22 cellular contexts compared by ENCODE assay signal in genomic region chr5:137348759-137349158, GRCh38.
"Had no signal": no experiment of that assay in that cellular context is flagged by ENCODE, and none has a peak within 500 bp of the region (broad histone marks: within the 10 kb centered on the region; RNA-seq: fewer than 3 reads in every experiment).

No MANE protein-coding gene starts in this region.

- H3K36me3 Mint-ChIP-seq: immature natural killer cell; mesothelial cell of epicardium; naive thymus-derived CD8-positive, alpha-beta T cell had no signal

- H3K27ac Mint-ChIP-seq: effector memory CD8-positive, alpha-beta T cell; immature natural killer cell; mesothelial cell of epicardium; naive thymus-derived CD8-positive, alpha-beta T cell; nephron progenitor cell; stimulated activated naive CD8-positive, alpha-beta T cell treated with anti-CD3 and anti-CD28 coated beads, Interleukin-15, amount 100 ng/mL, for 72 hours had no signal

- DNase-seq: colonic mucosa; dermis blood vessel endothelial cell; effector memory CD8-positive, alpha-beta T cell; erythroblast; esophagus squamous epithelium; foreskin melanocyte; immature natural killer cell; mesenchymal stem cell; naive thymus-derived CD8-positive, alpha-beta T cell; nephron progenitor cell; psoas muscle; retina; stimulated activated CD4-positive, alpha-beta T cell treated with anti-CD3 and anti-CD28 coated beads, Interleukin-12 subunit alpha, Interleukin-12 subunit beta, amount 100 ng/mL, for 4 hours; stimulated activated CD4-positive, alpha-beta T cell treated with anti-CD3 and anti-CD28 coated beads, Interleukin-1b, Interleukin-23, amount 100 ng/mL, for 48 hours; stimulated activated CD4-positive, alpha-beta T cell treated with anti-CD3 and anti-CD28 coated beads, Interleukin-4, amount 100 ng/mL, for 1 hour; stimulated activated CD8-positive, alpha-beta memory T cell treated with anti-CD3 and anti-CD28 coated beads, Interleukin-4, amount 100 ng/mL, for 48 hours; stimulated activated naive CD4-positive, alpha-beta T cell; stimulated activated naive CD8-positive, alpha-beta T cell treated with anti-CD3 and anti-CD28 coated beads, Interleukin-15, amount 100 ng/mL, for 72 hours; thyroid gland; trophoblast cell had no signal

- H3K9me3 Mint-ChIP-seq: effector memory CD8-positive, alpha-beta T cell; mesothelial cell of epicardium; nephron progenitor cell; stimulated activated naive CD8-positive, alpha-beta T cell treated with anti-CD3 and anti-CD28 coated beads, Interleukin-15, amount 100 ng/mL, for 72 hours had no signal

- H3K4me1 Mint-ChIP-seq: immature natural killer cell; nephron progenitor cell; stimulated activated naive CD8-positive, alpha-beta T cell treated with anti-CD3 and anti-CD28 coated beads, Interleukin-15, amount 100 ng/mL, for 72 hours had no signal

- ATAC-seq: effector memory CD8-positive, alpha-beta T cell; naive thymus-derived CD8-positive, alpha-beta T cell; psoas muscle; sciatic nerve; stimulated activated naive CD8-positive, alpha-beta T cell treated with anti-CD3 and anti-CD28 coated beads, Interleukin-15, amount 100 ng/mL, for 72 hours had no signal

- H3K4me3 Mint-ChIP-seq: effector memory CD8-positive, alpha-beta T cell; immature natural killer cell; mesothelial cell of epicardium; naive thymus-derived CD8-positive, alpha-beta T cell; nephron progenitor cell; stimulated activated naive CD8-positive, alpha-beta T cell treated with anti-CD3 and anti-CD28 coated beads, Interleukin-15, amount 100 ng/mL, for 72 hours had no signal
